Comparison of ENCODE assay signal across 8 cellular contexts in the genomic region with DNA sequence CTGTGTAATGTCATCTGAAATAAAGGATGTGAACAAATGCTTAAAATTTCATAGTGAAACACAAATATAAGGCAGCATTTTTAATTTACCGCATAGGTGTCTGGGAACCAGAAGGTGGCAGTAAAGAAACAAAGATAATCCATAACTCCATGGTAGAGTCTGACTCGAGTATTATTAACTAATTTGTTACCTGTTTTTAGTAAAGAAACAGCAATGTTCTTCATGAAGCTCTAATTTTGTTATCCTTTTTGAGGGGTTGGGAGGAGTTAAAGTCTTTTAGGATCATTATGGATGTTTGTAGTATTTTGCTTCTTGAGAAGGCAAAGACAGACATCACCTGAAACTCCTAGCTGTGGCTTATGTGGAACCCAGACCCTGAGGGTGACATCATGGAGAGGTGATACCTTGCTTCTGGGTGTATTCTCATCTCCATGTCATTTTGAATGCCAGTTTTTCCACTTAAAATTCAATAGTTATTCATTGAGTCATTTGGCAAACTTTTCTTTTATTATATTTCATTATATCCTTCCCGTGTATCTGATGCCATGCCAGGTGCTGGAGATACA.
DNase-seq lines count a peak whose midpoint lies in the region; ATAC-seq and TF ChIP-seq lines count a peak whose summit lies in the region.

No MANE protein-coding gene starts in this region.

- H3K4me3 Mint-ChIP-seq in CD4-positive, alpha-beta T cell: no peak overlapping the region
- H3K4me3 Mint-ChIP-seq in H9: no peak overlapping the region

- no peak overlapping the region for H3K4ac ChIP-seq in H9 (ENCODE audit: low read depth, low read length)
- no peak overlapping the region for H3K4ac ChIP-seq in mesendoderm (ENCODE audit: low read depth, low read length)

- peaks cover 34% of the 10 kb centered on the region for H3K36me3 Mint-ChIP-seq in CD4-positive, alpha-beta T cell (ENCODE audit: low read depth)
- H3K36me3 Mint-ChIP-seq in H9 (ENCODE audit: insufficient read depth in 1 of 3, low read depth in 3 of 3): no peaks in the 10 kb centered on the region; a peak in 1 of 7 replicates

- ATAC-seq in CD4-positive, alpha-beta T cell (ENCODE audit: poor library complexity): no peak
- ATAC-seq in GM18517 (IDR thresholded peaks at IDR 0.05; ENCODE audit: unreplicated experiment): no peak

- H3K9me3 ChIP-seq in CD4-positive, alpha-beta T cell (ENCODE audit: control insufficient read depth, low read length): no peaks in the 10 kb centered on the region
- H3K9me3 ChIP-seq in H9 (ENCODE audit: control insufficient read depth, low read depth, low read length): no peaks in the 10 kb centered on the region

- H3K36me3 ChIP-seq in mesendoderm (ENCODE audit: control insufficient read depth, insufficient read depth, low read length): no peaks in the 10 kb centered on the region

- H3K79me1 ChIP-seq in H9 (ENCODE audit: insufficient read depth, low read depth, low read length, poor library complexity, severe bottlenecking) (no peaks in the 10 kb centered on the region), mesendoderm (ENCODE audit: low read length) (no peaks in the 10 kb centered on the region)

- no peak overlapping the region for H4K91ac ChIP-seq in H9 (ENCODE audit: insufficient read length, low read depth, low read length)

- H3K4me3 ChIP-seq in dorsolateral prefrontal cortex (no peak overlapping the region), mesendoderm (ENCODE audit: low read length) (no peak overlapping the region)

- H3K23ac ChIP-seq in H9 (ENCODE audit: insufficient read length, low read depth, low read length) (no peak overlapping the region), mesendoderm (ENCODE audit: low read length) (no peak overlapping the region)

- no peak overlapping the region for H4K5ac ChIP-seq in H9 (ENCODE audit: insufficient read length, low read depth, low read length)
- no peak overlapping the region for H4K5ac ChIP-seq in mesendoderm (ENCODE audit: low read length)

- no peaks in the 10 kb centered on the region for H3K9me3 Mint-ChIP-seq in CD4-positive, alpha-beta T cell
- no peaks in the 10 kb centered on the region for H3K9me3 Mint-ChIP-seq in H9

- H2BK15ac ChIP-seq in H9 (ENCODE audit: low read depth, low read length) (no peak overlapping the region), mesendoderm (replicated peaks; ENCODE audit: low read depth) (no peak overlapping the region)

- no peak overlapping the region for H2BK20ac ChIP-seq in H9 (ENCODE audit: low read depth, low read length, poor library complexity, severe bottlenecking)

- no peak overlapping the region for H3T11ph ChIP-seq in H9 (ENCODE audit: low read length)

- H3K23me2 ChIP-seq in H9 (ENCODE audit: insufficient read length, low read depth, low read length, poor library complexity, severe bottlenecking): no peaks in the 10 kb centered on the region

- no peak for DNase-seq in CD4-positive, alpha-beta T cell
- DNase-seq in H9 (no peak), OCI-M1 (lab: John Stamatoyannopoulos, UW) (peak; percentile 60), dorsolateral prefrontal cortex (no peak), mesendoderm (peak; percentile 38), NCI-H226 (no peak)
- no peak for DNase-seq in activated effector memory CD4-positive, alpha-beta T cell treated with Interleukin-2 at 50 U/mL for 16 hours

- CTCF ChIA-PET in CD4-positive, alpha-beta T cell (lab: Charles Lee): no interaction called here

- TF ChIP-seq CTCF in CD4-positive, alpha-beta T cell (IDR thresholded peaks at IDR 0.05): peak; percentile 57
- TF ChIP-seq CTCF in H9 (conservative IDR thresholded peaks at IDR 0.05) (peak; percentile 79), dorsolateral prefrontal cortex (IDR thresholded peaks at IDR 0.05 in 54 of 56, conservative IDR thresholded peaks at IDR 0.05 in 2 of 56; ENCODE audit: low read depth in 1 of 56, partially characterized antibody in 56 of 56) (peak; percentile 44 to 84 (median 66))

- H3K27me3 Mint-ChIP-seq in CD4-positive, alpha-beta T cell: no peaks in the 10 kb centered on the region
- no peaks in the 10 kb centered on the region for H3K27me3 Mint-ChIP-seq in H9 (ENCODE audit: low read depth)

- no peak overlapping the region for H3K27ac Mint-ChIP-seq in CD4-positive, alpha-beta T cell
- H3K27ac Mint-ChIP-seq in H9: no peak overlapping the region

- H3K4me2 ChIP-seq in H9 (ENCODE audit: insufficient read depth, insufficient read length, low read length): no peak overlapping the region
- no peak overlapping the region for H3K4me2 ChIP-seq in mesendoderm (ENCODE audit: low read length)

- H3K18ac ChIP-seq in H9 (ENCODE audit: insufficient read length, low read depth, low read length) (no peak overlapping the region), mesendoderm (ENCODE audit: low read length) (no peak overlapping the region)

- H2BK5ac ChIP-seq in H9 (ENCODE audit: insufficient read length, low read length) (no peak overlapping the region), mesendoderm (ENCODE audit: low read length) (no peak overlapping the region)

- H3K4me1 ChIP-seq in H9 (ENCODE audit: insufficient read depth, low read length) (peaks cover 10% of the 10 kb centered on the region), mesendoderm (ENCODE audit: control insufficient read depth, low read depth, low read length) (peaks cover 8% of the 10 kb centered on the region)

- no peak overlapping the region for H3K9ac ChIP-seq in H9 (ENCODE audit: extremely low read depth, insufficient read length, low read length)
- H3K9ac ChIP-seq in mesendoderm (ENCODE audit: low read length): no peak overlapping the region

- no peaks in the 10 kb centered on the region for H3K27me3 ChIP-seq in CD4-positive, alpha-beta T cell (ENCODE audit: control insufficient read depth, insufficient read depth, low read length)
- H3K27me3 ChIP-seq in H9 (ENCODE audit: insufficient read depth, low read length): no peaks in the 10 kb centered on the region
- H3K27me3 ChIP-seq in dorsolateral prefrontal cortex: no peaks in the 10 kb centered on the region
- H3K27me3 ChIP-seq in mesendoderm (ENCODE audit: insufficient read depth, low read length, poor library complexity): no peaks in the 10 kb centered on the region

- H3K56ac ChIP-seq in H9 (ENCODE audit: insufficient read length, low read depth, low read length) (no peak overlapping the region), mesendoderm (ENCODE audit: low read length) (no peak overlapping the region)

- intact Hi-C loops in CD4-positive, alpha-beta T cell (cut with DNase I, micrococcal nuclease): loop anchor here (1.0 to 5.0 kb wide), 4 partner anchors 354 to 641 kb away; no protein-coding TSS in a partner anchor
- intact Hi-C loops in dorsolateral prefrontal cortex (cut with DNase I): loop anchor here (2.0 to 10.0 kb wide), 2 partner anchors 354 to 450 kb away; no protein-coding TSS in a partner anchor

- H3K79me2 ChIP-seq in H9 (ENCODE audit: insufficient read depth, low read length): no peaks in the 10 kb centered on the region
- no peaks in the 10 kb centered on the region for H3K79me2 ChIP-seq in mesendoderm (ENCODE audit: control insufficient read depth, insufficient read depth, low read length)

- no peak overlapping the region for H2BK120ac ChIP-seq in H9 (ENCODE audit: low read depth, low read length, poor library complexity, severe bottlenecking)
- H2BK120ac ChIP-seq in mesendoderm (ENCODE audit: low read depth, low read length): no peak overlapping the region

- H3K14ac ChIP-seq in H9 (ENCODE audit: insufficient read depth, low read length): no peak overlapping the region

- peaks cover 4% of the 10 kb centered on the region for H3K4me1 Mint-ChIP-seq in CD4-positive, alpha-beta T cell (ENCODE audit: low read depth)
- H3K4me1 Mint-ChIP-seq in H9: peaks cover 21 to 26% of the 10 kb centered on the region in 2 experiments

- H3K27ac ChIP-seq in CD4-positive, alpha-beta T cell (ENCODE audit: low read depth, low read length): no peak overlapping the region
- H3K27ac ChIP-seq in H9 (ENCODE audit: insufficient read length, low read depth, low read length) (no peak overlapping the region), dorsolateral prefrontal cortex (no peak overlapping the region), mesendoderm (ENCODE audit: low read depth, low read length) (no peak overlapping the region)

- POLR2A ChIA-PET in CD4-positive, alpha-beta T cell (lab: Charles Lee): interaction anchor here (0.7 kb wide), 1 partner anchor 881 kb away, joined by 3 read pairs; no protein-coding TSS in a partner anchor

- H2AFZ ChIP-seq in H9 (ENCODE audit: low read length): no peak overlapping the region

- H2AK5ac ChIP-seq in H9 (ENCODE audit: insufficient read length, low read length) (no peak overlapping the region), mesendoderm (ENCODE audit: low read length) (no peak overlapping the region)

- no CpG with 5 or more reads among the region's 3 CpGs for WGBS in H9 (ENCODE audit: extremely low coverage, insufficient read length, low lambda C conversion rate)
- whole genome bisulfite sequencing in mesendoderm (ENCODE audit: extremely low coverage, insufficient coverage, low lambda C conversion rate): no CpG with 5 or more reads among the region's 3 CpGs

- H4K8ac ChIP-seq in H9 (replicated peaks; ENCODE audit: insufficient read length, low read depth, low read length) (no peak overlapping the region), mesendoderm (ENCODE audit: low read depth, low read length) (no peak overlapping the region)

- H4K20me1 ChIP-seq in H9 (ENCODE audit: control insufficient read depth, insufficient read depth, insufficient read length): no peaks in the 10 kb centered on the region

- H2BK12ac ChIP-seq in H9 (ENCODE audit: insufficient read length, low read depth, low read length): no peak overlapping the region

Comparison
In these comparisons a context has a peak if more than half of its experiments do, and no peak if none do; other contexts are left out.
1. DNase-seq: peak in OCI-M1 (single experiment) and mesendoderm (single experiment); none in CD4-positive, alpha-beta T cell (0 of 10), H9 (single experiment), dorsolateral prefrontal cortex (0 of 10), activated effector memory CD4-positive, alpha-beta T cell treated with Interleukin-2 at 50 U/mL for 16 hours (single experiment) and NCI-H226 (single experiment).
2. Peak in every context shown above with its lines, with median percentiles within 50 percentile points of each other: CTCF ChIP-seq.